Comparison of ENCODE assay signal across 8 cellular contexts in genomic region chr3:183098538-183099025, GRCh38. TPM values are rescaled to one million over a fixed set of nuclear protein-coding genes. Genes with fewer than 3 reads are reported as not detected.
DNase-seq lines count a peak whose midpoint lies in the region; ATAC-seq, FAIRE-seq and TF ChIP-seq lines count a peak whose summit lies in the region.

No MANE protein-coding gene starts in this region.

- peak overlapping the region; percentile 93 for H3K4me3 Mint-ChIP-seq in activated T-cell treated with anti-CD3 and anti-CD28 coated beads, Interleukin-2, amount 50 U/mL, for 4 hours
- H3K4me3 Mint-ChIP-seq in nephron: peak overlapping the region; percentile 96 to 98 (median 98)

- H3K4me1 ChIP-seq in MM.1S (ENCODE audit: low read length) (peaks cover 11% of the 10 kb centered on the region), ectodermal cell (ENCODE audit: control insufficient read depth, insufficient read depth, low read length) (no peaks in the 10 kb centered on the region)

- no peaks in the 10 kb centered on the region for H3K9me3 Mint-ChIP-seq in activated T-cell treated with anti-CD3 and anti-CD28 coated beads, Interleukin-2, amount 50 U/mL, for 4 hours
- H3K9me3 Mint-ChIP-seq in nephron: no peaks in the 10 kb centered on the region

- 61 to 66% methylated on average over 8 of the region's 8 CpGs for WGBS in ectodermal cell, 2 experiments

- H3K9ac ChIP-seq in MM.1S (ENCODE audit: low read length): peak overlapping the region; percentile 76

- H3K9me2 ChIP-seq in MM.1S (replicated peaks; ENCODE audit: insufficient read depth, low read length): no peaks in the 10 kb centered on the region

- H3K4me2 ChIP-seq in MM.1S (ENCODE audit: low read depth, low read length): peak overlapping the region; percentile 86

- peaks cover 5% of the 10 kb centered on the region for H3K36me3 Mint-ChIP-seq in activated T-cell treated with anti-CD3 and anti-CD28 coated beads, Interleukin-2, amount 50 U/mL, for 4 hours (ENCODE audit: insufficient read depth)
- H3K36me3 Mint-ChIP-seq in nephron (ENCODE audit: low read depth): peaks cover 21% of the 10 kb centered on the region

- ATAC-seq in activated T-cell treated with anti-CD3 and anti-CD28 coated beads, Interleukin-2, amount 50 U/mL, for 4 hours: peak in 1 of 2 donors; percentile 27

- H2AFZ ChIP-seq in MM.1S (ENCODE audit: low read length): peak overlapping the region; percentile 81

- H3K4me1 Mint-ChIP-seq in activated T-cell treated with anti-CD3 and anti-CD28 coated beads, Interleukin-2, amount 50 U/mL, for 4 hours (ENCODE audit: low read depth): peaks cover 35% of the 10 kb centered on the region
- H3K4me1 Mint-ChIP-seq in nephron: peaks cover 25% of the 10 kb centered on the region

- FAIRE-seq in GM19239 (lab: Jason Lieb, UNC): no peak

- no peaks in the 10 kb centered on the region for H3K27me3 Mint-ChIP-seq in activated T-cell treated with anti-CD3 and anti-CD28 coated beads, Interleukin-2, amount 50 U/mL, for 4 hours (ENCODE audit: low read depth)
- H3K27me3 Mint-ChIP-seq in nephron (ENCODE audit: low read depth): no peaks in the 10 kb centered on the region

- no peak for DNase-seq in activated T-cell treated with anti-CD3 and anti-CD28 coated beads, Interleukin-2, amount 50 U/mL, for 4 hours
- DNase-seq in activated T-cell treated with anti-CD3 and anti-CD28 coated beads for 4 hours (no peak), MM.1S (peak; percentile 58), GM19239 (ENCODE audit: insufficient read length, low spot score) (no peak), NCI-H2107 (lab: John Stamatoyannopoulos, UW) (no peak), NCI-H774 (lab: John Stamatoyannopoulos, UW) (no peak)

- H3F3A ChIP-seq in MM.1S (ENCODE audit: insufficient read depth, low read length): peaks cover 12% of the 10 kb centered on the region

- H3K36me3 ChIP-seq in MM.1S (replicated peaks; ENCODE audit: insufficient read depth, low read length): no peaks in the 10 kb centered on the region
- no peaks in the 10 kb centered on the region for H3K36me3 ChIP-seq in ectodermal cell (ENCODE audit: control insufficient read depth, insufficient read depth, low read length)

- peaks cover 37% of the 10 kb centered on the region for H3K79me2 ChIP-seq in MM.1S (ENCODE audit: low read length)

- H3K27ac ChIP-seq in MM.1S (ENCODE audit: low read length) (peak overlapping the region; percentile 54), ectodermal cell (ENCODE audit: insufficient read depth, low read depth, low read length, poor library complexity, severe bottlenecking) (no peak overlapping the region)

- H3K9me3 ChIP-seq in MM.1S (replicated peaks; ENCODE audit: insufficient read depth, low read length) (no peaks in the 10 kb centered on the region), ectodermal cell (ENCODE audit: control insufficient read depth, low read length) (no peaks in the 10 kb centered on the region)

- peak overlapping the region; percentile 82 for H3K4me3 ChIP-seq in MM.1S (ENCODE audit: low read length)
- peak overlapping the region; percentile 57 for H3K4me3 ChIP-seq in ectodermal cell (ENCODE audit: insufficient read depth, low read depth, low read length)

- peak overlapping the region; percentile 84 to 95 (median 92) for H3K27ac Mint-ChIP-seq in nephron

- H3K27me3 ChIP-seq in MM.1S (replicated peaks; ENCODE audit: insufficient read depth, low read length) (no peaks in the 10 kb centered on the region), ectodermal cell (ENCODE audit: control insufficient read depth, insufficient read depth, low read length, poor library complexity, severe bottlenecking) (no peaks in the 10 kb centered on the region)

- TF ChIP-seq CTCF in MM.1S (IDR thresholded peaks at IDR 0.05; ENCODE audit: low read length) (no peak), nephron (IDR thresholded peaks at IDR 0.05; ENCODE audit: unreplicated experiment in 3 of 3) (no peak)

- no peaks in the 10 kb centered on the region for H4K20me1 ChIP-seq in MM.1S (ENCODE audit: insufficient read depth, low read length)

RNA-seq across cellular contexts. Expression of gene MCCC1, which starts 0.7 kb away (rescaled TPM):
- 10 to 100 TPM; 14.0 to 18.0 (median 16.9) TPM for total RNA-seq in activated T-cell treated with anti-CD3 and anti-CD28 coated beads, Interleukin-2, amount 50 U/mL, for 4 hours
- 13.6 TPM for polyA plus RNA-seq in ectodermal cell (2013, experiment 1 of 4)
- polyA plus RNA-seq in ectodermal cell (2013, experiment 2 of 4): 14.9 TPM
- 10.7 TPM for polyA plus RNA-seq in ectodermal cell (2013, experiment 3 of 4)
- polyA plus RNA-seq in ectodermal cell (2013, experiment 4 of 4): 12.2 TPM
